In genomic region chr18:26458526-26459232, GRCh38 we compare ENCODE assay signal across 9 cellular contexts.
A peak's percentile ranks its signal among the peaks of the same experiment; 100 is the strongest.
DNase-seq lines count a peak whose midpoint lies in the region; ATAC-seq, FAIRE-seq and TF ChIP-seq lines count a peak whose summit lies in the region.
"Had no signal": no experiment of that assay in that cellular context is flagged by ENCODE, and none has a peak within 500 bp of the region (broad histone marks: within the 10 kb centered on the region; RNA-seq: fewer than 3 reads in every experiment).

No MANE protein-coding gene starts in this region.

- no peaks in the 10 kb centered on the region for H3K36me3 Mint-ChIP-seq in activated naive CD8-positive, alpha-beta T cell treated with anti-CD3 and anti-CD28 coated beads for 36 hours

- no peak for TF ChIP-seq RAD21 in HepG2 (CRISPR knock-in tag; IDR thresholded peaks at IDR 0.05)

- intact Hi-C loops in HepG2 (cut with micrococcal nuclease; ENCODE audit: unreplicated experiment), result no loop called here

- no peaks in the 10 kb centered on the region for H3K27me3 ChIP-seq in suprapubic skin
- no peaks in the 10 kb centered on the region for H3K27me3 ChIP-seq in HepG2 (ENCODE audit: control insufficient read depth in 1 of 2, insufficient read depth in 2 of 2, low read length in 2 of 2)

- in situ Hi-C loops in HepG2 (cut with HindIII; ENCODE audit: extremely low pct_ligation_motif_present, low pct_unique_long_range_greater_than_20kb), result no loop called here

- no peaks in the 10 kb centered on the region for H4K20me1 ChIP-seq in HepG2 (ENCODE audit: insufficient read depth, low read length)

- CTCF ChIA-PET in HepG2 (lab: Yijun Ruan, JAX; ENCODE audit: low intra/inter-chr PET ratio, low total read pairs), result no interaction called here

- H3K27ac ChIP-seq in suprapubic skin (peak overlapping the region; percentile 27), HepG2 (ENCODE audit: extremely low read length, insufficient read depth, low read length) (no peak overlapping the region)

- H3K9ac ChIP-seq in HepG2 (ENCODE audit: insufficient read depth, low read depth, low read length), result no peak overlapping the region

- H3K9me3 ChIP-seq in suprapubic skin, result no peaks in the 10 kb centered on the region
- no peaks in the 10 kb centered on the region for H3K9me3 ChIP-seq in HepG2 (ENCODE audit: low read length)

- TF ChIP-seq POLR2A in suprapubic skin (IDR thresholded peaks at IDR 0.05), result no peak
- TF ChIP-seq POLR2A in HepG2 (IDR thresholded peaks at IDR 0.05; ENCODE audit: insufficient read depth in 1 of 2, low read depth in 2 of 2, low read length in 2 of 2), result no peak

- DNase-seq in AML-193 (lab: John Stamatoyannopoulos, UW), result peak; percentile 50 to 53
- DNase-seq in activated naive CD8-positive, alpha-beta T cell treated with anti-CD3 and anti-CD28 coated beads for 36 hours, result peak; percentile 4
- DNase-seq in suprapubic skin (ENCODE audit: low spot score in 2 of 2), result no peak
- DNase-seq in HepG2 (ENCODE audit: low spot score), result no peak
- no peak for DNase-seq in NCI-H2081 (lab: John Stamatoyannopoulos, UW)
- DNase-seq in DMS114 treated with DMSO at 0.1 percent for 48 hours (lab: John Stamatoyannopoulos, UW; ENCODE audit: unreplicated experiment), result no peak

- TF ChIP-seq CTCF in suprapubic skin (IDR thresholded peaks at IDR 0.05) (no peak), HepG2 (CRISPR knock-in tag; IDR thresholded peaks at IDR 0.05) (no peak)

- H3K4me3 ChIP-seq in suprapubic skin (no peak overlapping the region), HepG2 (replicated peaks in 1 of 3; ENCODE audit: insufficient read depth in 1 of 3, low read depth in 2 of 3, low read length in 3 of 3) (no peak overlapping the region)

- POLR2A ChIA-PET in HepG2 (lab: Yijun Ruan, JAX), result no interaction called here

- H3K27me3 Mint-ChIP-seq in activated naive CD8-positive, alpha-beta T cell treated with anti-CD3 and anti-CD28 coated beads for 36 hours, result no peaks in the 10 kb centered on the region
- H3K27me3 Mint-ChIP-seq: activated naive CD8-positive, alpha-beta T cell had no signal

- no peak overlapping the region for H2AFZ ChIP-seq in HepG2 (ENCODE audit: low read length)

- H3K79me2 ChIP-seq in HepG2 (ENCODE audit: insufficient read depth, low read length), result no peaks in the 10 kb centered on the region

- 65% methylated on average over 9 of the region's 9 CpGs for WGBS in suprapubic skin
- 76% methylated on average over 9 of the region's 9 CpGs for WGBS in HepG2 (ENCODE audit: low lambda C conversion rate)

- peaks cover 17% of the 10 kb centered on the region for H3K36me3 ChIP-seq in suprapubic skin
- peaks cover 3 to 10% of the 10 kb centered on the region in 2 experiments; a peak in 3 of 5 replicates for H3K36me3 ChIP-seq in HepG2 (replicated peaks in 1 of 2; ENCODE audit: control insufficient read depth in 1 of 2, insufficient read depth in 2 of 2, low read length in 2 of 2)

- peak; percentile 44 for ATAC-seq in GM19438 (IDR thresholded peaks at IDR 0.05; ENCODE audit: low read depth, unreplicated experiment)
- peak; percentile 48 for ATAC-seq in HG03439 (IDR thresholded peaks at IDR 0.05; ENCODE audit: unreplicated experiment)
- no peak for ATAC-seq in HepG2

- no peak for FAIRE-seq in HepG2 (lab: Jason Lieb, UNC)

- no TSS peak for BruUV-seq in HepG2 (replicated peaks; lab: Mats Ljungman, UMichigan)

- no peak for TF ChIP-seq EP300 in suprapubic skin (IDR thresholded peaks at IDR 0.05)
- no peak for TF ChIP-seq EP300 in HepG2 (IDR thresholded peaks at IDR 0.05; ENCODE audit: low read depth in 2 of 2, low read length in 2 of 2)
- no peak for TF ChIP-seq EP300 in HepG2 (CRISPR knock-in tag; IDR thresholded peaks at IDR 0.05; ENCODE audit: borderline replicate concordance)

- no peaks in the 10 kb centered on the region for H3K9me3 Mint-ChIP-seq in activated naive CD8-positive, alpha-beta T cell treated with anti-CD3 and anti-CD28 coated beads for 36 hours

- peaks cover 9% of the 10 kb centered on the region for H3K4me1 Mint-ChIP-seq in activated naive CD8-positive, alpha-beta T cell treated with anti-CD3 and anti-CD28 coated beads for 36 hours

- H3K27ac Mint-ChIP-seq in activated naive CD8-positive, alpha-beta T cell treated with anti-CD3 and anti-CD28 coated beads for 36 hours, result no peak overlapping the region
- H3K27ac Mint-ChIP-seq: activated naive CD8-positive, alpha-beta T cell had no signal

- H3K4me2 ChIP-seq in HepG2 (ENCODE audit: low read depth, low read length), result no peak overlapping the region

- no peak overlapping the region for H3K4me3 Mint-ChIP-seq in activated naive CD8-positive, alpha-beta T cell treated with anti-CD3 and anti-CD28 coated beads for 36 hours
- H3K4me3 Mint-ChIP-seq: activated naive CD8-positive, alpha-beta T cell had no signal

- H3K4me1 ChIP-seq in suprapubic skin, result peaks cover 6% of the 10 kb centered on the region
- no peaks in the 10 kb centered on the region for H3K4me1 ChIP-seq in HepG2 (ENCODE audit: insufficient read depth, low read length)

TF ChIP-seq in HepG2, 621 proteins besides CTCF, POLR2A, EP300 and RAD21:
- TF ChIP-seq AFF4 (CRISPR knock-in tag; IDR thresholded peaks at IDR 0.05) (no peak), ZNF263 (CRISPR knock-in tag; IDR thresholded peaks at IDR 0.05) (no peak), GTF2F1 (IDR thresholded peaks at IDR 0.05; ENCODE audit: low read length) (no peak), ZSCAN30 (CRISPR knock-in tag; IDR thresholded peaks at IDR 0.05) (no peak), ZNF512 (CRISPR knock-in tag; IDR thresholded peaks at IDR 0.05) (no peak), JARID2 (CRISPR knock-in tag; IDR thresholded peaks at IDR 0.05; ENCODE audit: insufficient replicate concordance) (no peak), FOXM1 (CRISPR knock-in tag; IDR thresholded peaks at IDR 0.05) (no peak), SNRNP70 (IDR thresholded peaks at IDR 0.05; ENCODE audit: low read depth, low read length) (no peak), ZFAT (CRISPR knock-in tag; conservative IDR thresholded peaks at IDR 0.05) (no peak), ELF3 (CRISPR knock-in tag; IDR thresholded peaks at IDR 0.05) (no peak), YY1 (IDR thresholded peaks at IDR 0.05; ENCODE audit: insufficient read depth, insufficient replicate concordance, low read depth, low read length) (no peak), ZFP36 (IDR thresholded peaks at IDR 0.05; ENCODE audit: borderline replicate concordance, low read depth, low read length, partially characterized antibody) (no peak), KLF16 (CRISPR knock-in tag; IDR thresholded peaks at IDR 0.05) (no peak), RBM22 (optimal IDR thresholded peaks at IDR 0.05; ENCODE audit: low read length) (no peak), CHD2 (IDR thresholded peaks at IDR 0.05; ENCODE audit: low read depth, low read length) (no peak), RXRB (CRISPR knock-in tag; IDR thresholded peaks at IDR 0.05; ENCODE audit: borderline replicate concordance) (no peak), TAF1 (CRISPR knock-in tag; IDR thresholded peaks at IDR 0.05) (no peak)
- TF ChIP-seq, protein P1, sequence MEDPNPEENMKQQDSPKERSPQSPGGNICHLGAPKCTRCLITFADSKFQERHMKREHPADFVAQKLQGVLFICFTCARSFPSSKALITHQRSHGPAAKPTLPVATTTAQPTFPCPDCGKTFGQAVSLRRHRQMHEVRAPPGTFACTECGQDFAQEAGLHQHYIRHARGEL (CRISPR knock-in tag; IDR thresholded peaks at IDR 0.05), result no peak
TF ChIP-seq in HepG2: peak in this region for 0.

Comparison
In these comparisons a context has a peak if more than half of its experiments do, and no peak if none do; other contexts are left out.
1. DNase-seq: peak in AML-193 (2 of 2) and activated naive CD8-positive, alpha-beta T cell treated with anti-CD3 and anti-CD28 coated beads for 36 hours (single experiment); none in suprapubic skin (0 of 2), HepG2 (single experiment), NCI-H2081 (0 of 2) and DMS114 treated with DMSO at 0.1 percent for 48 hours (single experiment).